In the genomic region with DNA sequence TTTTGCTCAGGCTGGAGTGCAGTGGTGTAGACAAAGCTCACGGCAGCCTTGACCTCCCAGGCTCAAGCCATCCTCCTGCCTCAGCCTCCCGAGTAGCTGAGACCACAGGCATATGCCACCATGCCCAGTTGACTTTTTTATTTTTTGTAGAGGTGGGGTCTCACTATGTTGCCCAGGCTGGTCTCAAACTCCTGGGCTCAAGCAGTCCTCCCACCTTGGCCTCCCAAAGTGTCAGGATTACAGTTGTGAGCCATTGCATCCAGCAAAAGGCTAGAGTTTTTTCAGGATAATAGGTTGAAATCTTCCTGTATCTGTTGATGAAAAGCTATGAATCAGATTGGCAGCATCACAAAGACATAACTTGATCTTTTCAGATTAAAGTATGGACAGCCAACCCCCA, we compare ENCODE assay signal across 1 cellular context. TPM values are rescaled to one million over a fixed set of nuclear protein-coding genes. Genes with fewer than 3 reads are reported as not detected.
"Had no signal": no experiment of that assay in that cellular context is flagged by ENCODE, and none has a peak within 500 bp of the region (broad histone marks: within the 10 kb centered on the region; RNA-seq: fewer than 3 reads in every experiment).

No MANE protein-coding gene starts in this region.

RNA-seq across cellular contexts. Expression of a gene that starts 32.0 kb away (rescaled TPM):
- total RNA-seq: GM12878 had no signal
